14 cellular contexts compared by ENCODE assay signal in genomic region chr2:5982911-5983310, GRCh38.
"Had no signal": no experiment of that assay in that cellular context is flagged by ENCODE, and none has a peak within 500 bp of the region (broad histone marks: within the 10 kb centered on the region; RNA-seq: fewer than 3 reads in every experiment).

No MANE protein-coding gene starts in this region.

- DNase-seq: activated CD4-positive, alpha-beta T cell treated with anti-CD3 and anti-CD28 coated beads, Interleukin-2, amount 50 U/mL, for 4 hours; activated CD8-positive, alpha-beta memory T cell treated with anti-CD3 and anti-CD28 coated beads for 24 hours; activated CD8-positive, alpha-beta memory T cell treated with anti-CD3 and anti-CD28 coated beads, Interleukin-2, amount 50 U/mL, for 48 hours; activated naive CD4-positive, alpha-beta T cell; activated naive CD8-positive, alpha-beta T cell treated with anti-CD3 and anti-CD28 coated beads for 36 hours; activated T-cell treated with anti-CD3 and anti-CD28 coated beads, Interleukin-2, amount 50 U/mL, for 4 hours; cerebellar nuclear complex; effector CD8-positive, alpha-beta T cell; stimulated activated CD4-positive, alpha-beta T cell treated with anti-CD3 and anti-CD28 coated beads, Interleukin-1b, Interleukin-23, amount 100 ng/mL, for 48 hours; stimulated activated naive B cell treated with anti-CD40 and anti-IgM and Interleukin-4, amounts not matched to agents 10 μg/mL and 1 μg/mL and 100 μg/mL, for 72 hours; T1000; testis had no signal

- H3K9me3 ChIP-seq: testis, upper lobe of left lung had no signal

- H3K27me3 ChIP-seq: testis, upper lobe of left lung had no signal

- H3K27ac ChIP-seq: skin epidermis, testis, upper lobe of left lung had no signal

- H3K36me3 ChIP-seq: upper lobe of left lung had no signal

- H3K4me3 ChIP-seq: skin epidermis, testis, upper lobe of left lung had no signal

- H3K4me1 ChIP-seq: testis had no signal
